ENCODE assay signal across 20 cellular contexts in the genomic region with DNA sequence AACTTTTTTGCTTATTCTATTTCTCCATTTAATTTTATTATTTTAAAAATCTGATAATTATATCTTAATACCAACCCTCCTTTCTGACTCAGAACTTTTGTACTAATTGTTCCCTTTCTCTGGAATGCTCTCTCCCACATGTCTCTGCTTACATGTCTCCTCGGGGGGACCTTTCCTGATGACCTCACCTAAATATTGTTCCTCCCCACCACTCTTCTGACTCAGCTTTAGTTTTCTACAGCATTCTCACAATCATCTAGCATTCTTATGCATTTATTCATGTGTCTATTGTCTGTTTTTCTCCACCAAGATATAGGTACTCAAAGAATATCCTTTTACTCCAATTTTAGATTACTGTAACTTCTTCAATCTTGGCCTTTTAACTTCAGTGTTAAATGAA.
DNase-seq lines count a peak whose midpoint lies in the region; ATAC-seq and TF ChIP-seq lines count a peak whose summit lies in the region.
"Had no signal": no experiment of that assay in that cellular context is flagged by ENCODE, and none has a peak within 500 bp of the region (broad histone marks: within the 10 kb centered on the region; RNA-seq: fewer than 3 reads in every experiment).

No MANE protein-coding gene starts in this region.

- no peaks in the 10 kb centered on the region for H3K9me3 Mint-ChIP-seq in activated T-cell treated with anti-CD3 and anti-CD28 coated beads, Interleukin-2, amount 50 U/mL, for 24 hours
- H3K9me3 Mint-ChIP-seq: activated T-helper 2 cell treated with anti-CD3 and anti-CD28 coated beads, Interferon-gamma antibody, Interleukin-2, Interleukin-4, amounts not matched to agents 10 μg/mL and 5 μg/mL and 100 μg/mL, durations not matched to agents 14 hours and 24 hours and 36 hours; neural progenitor cell had no signal

- H3K4me3 Mint-ChIP-seq in activated T-cell treated with anti-CD3 and anti-CD28 coated beads, Interleukin-2, amount 50 U/mL, for 24 hours = no peak overlapping the region
- H3K4me3 Mint-ChIP-seq: neural progenitor cell had no signal

- TF ChIP-seq CTCF in astrocyte of the cerebellum (IDR thresholded peaks at IDR 0.05; ENCODE audit: low read depth, low read length, missing control alignments) (no peak), foreskin keratinocyte (conservative IDR thresholded peaks at IDR 0.05) (no peak), suprapubic skin (IDR thresholded peaks at IDR 0.05) (no peak)

- WGBS in suprapubic skin = 40% methylated on average over 1 of the region's 1 CpG

- H3K36me3 ChIP-seq in ACC112 (ENCODE audit: insufficient read depth, low read length) (no peaks in the 10 kb centered on the region), suprapubic skin (no peaks in the 10 kb centered on the region)
- H3K36me3 ChIP-seq: adrenal gland, neural progenitor cell, right atrium auricular region, WERI-Rb-1 had no signal

- TF ChIP-seq POLR2A in suprapubic skin (IDR thresholded peaks at IDR 0.05) = no peak

- peak overlapping the region; percentile 53; the same call in 1 of the 2 replicates for H3K27ac ChIP-seq in ACC112 (ENCODE audit: low read depth, low read length)
- H3K27ac ChIP-seq in foreskin keratinocyte = peak overlapping the region; percentile 80
- H3K27ac ChIP-seq in suprapubic skin = no peak overlapping the region
- H3K27ac ChIP-seq: adrenal gland, hepatocyte, neural progenitor cell, right atrium auricular region, WERI-Rb-1 had no signal

- 0 out of 2 replicates have a peak overlapping the region, but pooled peaks have one; percentile 2 for H3K4me3 ChIP-seq in ACC112 (ENCODE audit: low read depth, low read length)
- no peak overlapping the region for H3K4me3 ChIP-seq in astrocyte of the cerebellum (ENCODE audit: low read depth, low read length)
- H3K4me3 ChIP-seq in suprapubic skin = no peak overlapping the region
- H3K4me3 ChIP-seq: adrenal gland, hepatocyte, neural progenitor cell, right atrium auricular region had no signal

- H3K79me2 ChIP-seq in ACC112 (ENCODE audit: control insufficient read depth, insufficient read depth, low read length, unreplicated experiment) = no peaks in the 10 kb centered on the region
- H3K79me2 ChIP-seq: hepatocyte had no signal

- H3K4me1 Mint-ChIP-seq in activated T-cell treated with anti-CD3 and anti-CD28 coated beads, Interleukin-2, amount 50 U/mL, for 24 hours (ENCODE audit: low read depth) = no peaks in the 10 kb centered on the region
- H3K4me1 Mint-ChIP-seq: neural progenitor cell had no signal

- no peak for TF ChIP-seq EP300 in suprapubic skin (IDR thresholded peaks at IDR 0.05)

- H3K36me3 Mint-ChIP-seq in activated T-cell treated with anti-CD3 and anti-CD28 coated beads, Interleukin-2, amount 50 U/mL, for 24 hours (ENCODE audit: low read depth) = no peaks in the 10 kb centered on the region
- H3K36me3 Mint-ChIP-seq: neural progenitor cell had no signal

- no peak overlapping the region for H2AFZ ChIP-seq in ACC112 (ENCODE audit: low read length, unreplicated experiment)
- H2AFZ ChIP-seq: hepatocyte, neural progenitor cell had no signal

- H3K9me3 ChIP-seq in suprapubic skin = no peaks in the 10 kb centered on the region
- H3K9me3 ChIP-seq: adrenal gland had no signal

- in situ Hi-C loops in astrocyte of the cerebellum (cut with HindIII; ENCODE audit: low sequenced_read_pairs) = no loop called here
- in situ Hi-C loops in ACHN (cut with HindIII; ENCODE audit: low pct_ligation_motif_present, low pct_unique_long_range_greater_than_20kb, low sequenced_read_pairs) = no loop called here

- no peaks in the 10 kb centered on the region for H3K27me3 ChIP-seq in ACC112 (ENCODE audit: insufficient read depth, low read length)
- no peaks in the 10 kb centered on the region for H3K27me3 ChIP-seq in foreskin keratinocyte
- H3K27me3 ChIP-seq in suprapubic skin = no peaks in the 10 kb centered on the region
- H3K27me3 ChIP-seq: adrenal gland, hepatocyte, neural progenitor cell, right atrium auricular region had no signal

- ATAC-seq in foreskin keratinocyte = peak; percentile 90
- ATAC-seq: esophagus mucosa, Panc1 had no signal

- no peak overlapping the region for H3K27ac Mint-ChIP-seq in activated T-cell treated with anti-CD3 and anti-CD28 coated beads, Interleukin-2, amount 50 U/mL, for 24 hours
- H3K27ac Mint-ChIP-seq: activated T-helper 2 cell treated with anti-CD3 and anti-CD28 coated beads, Interferon-gamma antibody, Interleukin-2, Interleukin-4, amounts not matched to agents 10 μg/mL and 5 μg/mL and 100 μg/mL, durations not matched to agents 14 hours and 24 hours and 36 hours; neural progenitor cell had no signal

- peak; percentile 81 for DNase-seq in M059J (ENCODE audit: low read depth)
- DNase-seq in astrocyte of the cerebellum (ENCODE audit: low read depth) = peak; percentile 6
- peak; percentile 66 to 81 for DNase-seq in foreskin keratinocyte
- no peak for DNase-seq in ACHN
- DNase-seq in activated T-cell treated with anti-CD3 and anti-CD28 coated beads, Interleukin-2, amount 50 U/mL, for 24 hours = no peak
- no peak for DNase-seq in activated CD4-positive, CD25-positive, alpha-beta regulatory T cell (lab: John Stamatoyannopoulos, UW)
- DNase-seq in suprapubic skin (ENCODE audit: low spot score in 2 of 2) = no peak
- DNase-seq: adrenal gland; GF-D8; NCI-H1694 treated with DMSO at 0.1 percent for 48 hours; NCI-H446 treated with DMSO at 0.1 percent for 48 hours; stimulated activated CD4-positive, alpha-beta T cell treated with anti-CD3 and anti-CD28 coated beads, Interleukin-1b, Interleukin-23, amount 100 ng/mL, for 48 hours; WERI-Rb-1 had no signal

- H3K4me1 ChIP-seq in ACC112 (ENCODE audit: control insufficient read depth, insufficient read depth, low read length, unreplicated experiment) (peaks cover 11% of the 10 kb centered on the region), foreskin keratinocyte (peaks cover 9% of the 10 kb centered on the region), suprapubic skin (no peaks in the 10 kb centered on the region)
- H3K4me1 ChIP-seq: adrenal gland, neural progenitor cell, right atrium auricular region had no signal

- H3K27me3 Mint-ChIP-seq in activated T-cell treated with anti-CD3 and anti-CD28 coated beads, Interleukin-2, amount 50 U/mL, for 24 hours = peaks cover 30% of the 10 kb centered on the region

Comparison
In these comparisons a context has a peak if more than half of its experiments do, and no peak if none do; other contexts are left out.
1. DNase-seq: peak in M059J (single experiment), astrocyte of the cerebellum (single experiment) and foreskin keratinocyte (2 of 2); none in ACHN (single experiment), activated T-cell treated with anti-CD3 and anti-CD28 coated beads, Interleukin-2, amount 50 U/mL, for 24 hours (single experiment), activated CD4-positive, CD25-positive, alpha-beta regulatory T cell (0 of 4) and suprapubic skin (0 of 2).